ENCODE assay signal across 19 cellular contexts in the genomic region with DNA sequence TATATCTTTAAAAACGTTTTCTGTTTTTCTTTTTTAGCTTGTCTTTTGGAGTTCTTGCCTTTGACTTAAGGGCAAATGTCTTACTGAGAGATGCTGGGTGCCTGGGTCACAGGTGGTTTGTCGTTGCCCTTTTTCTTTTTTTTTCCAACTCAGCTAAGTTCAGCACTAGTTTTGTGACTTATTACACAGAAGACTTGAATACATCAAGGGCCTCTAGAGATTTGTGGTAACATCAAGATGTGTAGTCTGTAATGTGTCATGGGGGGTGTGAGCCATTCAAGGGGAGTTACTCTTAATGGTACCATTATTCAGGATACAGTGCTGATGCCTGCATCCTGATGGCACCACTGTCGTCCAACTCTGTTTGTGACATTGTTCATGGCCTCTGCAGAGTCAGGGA.
DNase-seq lines count a peak whose midpoint lies in the region; ATAC-seq and TF ChIP-seq lines count a peak whose summit lies in the region.
"Had no signal": no experiment of that assay in that cellular context is flagged by ENCODE, and none has a peak within 500 bp of the region (broad histone marks: within the 10 kb centered on the region; RNA-seq: fewer than 3 reads in every experiment).

No MANE protein-coding gene starts in this region.

- H3K9me3 ChIP-seq in colonic mucosa, result no peaks in the 10 kb centered on the region
- H3K9me3 ChIP-seq: prostate gland had no signal

- H3K27ac Mint-ChIP-seq in activated T-cell treated with anti-CD3 and anti-CD28 coated beads, Interleukin-2, amount 50 U/mL, for 72 hours, result no peak overlapping the region
- H3K27ac Mint-ChIP-seq in activated naive CD8-positive, alpha-beta T cell treated with anti-CD3 and anti-CD28 coated beads, Interleukin-2, amount 10 ng/mL, durations not matched to agents 7 days and 5 days, result peak overlapping the region; percentile 73
- H3K27ac Mint-ChIP-seq: H9; memory B cell; natural killer cell treated with Interleukin-12 subunit alpha and Interleukin-12 subunit beta and Interleukin-15 and Interleukin-18, amount 100 ng/mL, for 72 hours had no signal

- H3K27me3 Mint-ChIP-seq in activated T-cell treated with anti-CD3 and anti-CD28 coated beads, Interleukin-2, amount 50 U/mL, for 72 hours (ENCODE audit: low read depth), result no peaks in the 10 kb centered on the region
- no peaks in the 10 kb centered on the region for H3K27me3 Mint-ChIP-seq in activated naive CD8-positive, alpha-beta T cell treated with anti-CD3 and anti-CD28 coated beads, Interleukin-2, amount 10 ng/mL, durations not matched to agents 7 days and 5 days
- H3K27me3 Mint-ChIP-seq: natural killer cell treated with Interleukin-12 subunit alpha and Interleukin-12 subunit beta and Interleukin-15 and Interleukin-18, amount 100 ng/mL, for 72 hours had no signal

- peak; percentile 12 to 21 for DNase-seq in activated T-cell treated with anti-CD3 and anti-CD28 coated beads, Interleukin-2, amount 50 U/mL, for 72 hours
- no peak for DNase-seq in activated T-cell treated with anti-CD3 and anti-CD28 coated beads, Interleukin-2, amount 50 U/mL, for 1 hour
- DNase-seq in NCI-H69 (lab: John Stamatoyannopoulos, UW) (peak; percentile 44), NCI-H510A treated with DMSO at 0.1 percent for 48 hours (lab: John Stamatoyannopoulos, UW) (no peak), colonic mucosa (no peak)
- no peak for DNase-seq in activated naive CD8-positive, alpha-beta T cell treated with anti-CD3 and anti-CD28 coated beads, Interleukin-2, amount 10 ng/mL, durations not matched to agents 7 days and 5 days
- no peak for DNase-seq in stimulated activated naive CD8-positive, alpha-beta T cell treated with anti-CD3 and anti-CD28 coated beads, Interleukin-15, Interleukin-2, amounts not matched to agents 100 U/mL and 50 U/mL, for 24 hours
- DNase-seq: aorta; cerebellar nuclear complex; effector memory CD4-positive, alpha-beta T cell; EL; H9; KG1; NCI-H1417; NCI-H2171 treated with DMSO at 0.1 percent for 48 hours had no signal

- POLR2A ChIA-PET in activated naive CD8-positive, alpha-beta T cell treated with anti-CD3 and anti-CD28 coated beads, Interleukin-2, amount 10 ng/mL, durations not matched to agents 7 days and 5 days (lab: Charles Lee), result interaction anchor here (1.8 kb wide), 1 partner anchor 9 kb away, joined by 6 read pairs; no protein-coding TSS in a partner anchor

- no peak overlapping the region for H3K9ac ChIP-seq in colonic mucosa (ENCODE audit: low read depth in 2 of 2, low read length in 2 of 2)

- no peak overlapping the region for H3K4me3 ChIP-seq in colonic mucosa
- H3K4me3 ChIP-seq: prostate gland had no signal

- H3K4me3 Mint-ChIP-seq in activated T-cell treated with anti-CD3 and anti-CD28 coated beads, Interleukin-2, amount 50 U/mL, for 72 hours, result peak overlapping the region; percentile 50 to 77
- H3K4me3 Mint-ChIP-seq in activated naive CD8-positive, alpha-beta T cell treated with anti-CD3 and anti-CD28 coated beads, Interleukin-2, amount 10 ng/mL, durations not matched to agents 7 days and 5 days, result peak overlapping the region; percentile 47
- H3K4me3 Mint-ChIP-seq: H9, memory B cell had no signal

- peak; percentile 66 to 79 for ATAC-seq in activated T-cell treated with anti-CD3 and anti-CD28 coated beads, Interleukin-2, amount 50 U/mL, for 72 hours (replicated peaks in 1 of 2)
- ATAC-seq in activated naive CD8-positive, alpha-beta T cell treated with anti-CD3 and anti-CD28 coated beads, Interleukin-2, amount 10 ng/mL, durations not matched to agents 7 days and 5 days (ENCODE audit: low read depth), result peak; percentile 17
- peak; percentile 82 for ATAC-seq in stimulated activated naive CD8-positive, alpha-beta T cell treated with anti-CD3 and anti-CD28 coated beads, Interleukin-15, Interleukin-2, amounts not matched to agents 100 U/mL and 50 U/mL, for 24 hours
- ATAC-seq in HG03139 (IDR thresholded peaks at IDR 0.05; ENCODE audit: unreplicated experiment), result no peak
- ATAC-seq: natural killer cell treated with Interleukin-12 subunit alpha and Interleukin-12 subunit beta and Interleukin-15 and Interleukin-18, amount 100 ng/mL, for 72 hours had no signal

- no peaks in the 10 kb centered on the region for H3K4me1 ChIP-seq in colonic mucosa
- H3K4me1 ChIP-seq: prostate gland had no signal

- H3K36me3 ChIP-seq in colonic mucosa, result no peaks in the 10 kb centered on the region
- H3K36me3 ChIP-seq: prostate gland had no signal

- peaks cover 8 to 22% of the 10 kb centered on the region in 2 donors for H3K36me3 Mint-ChIP-seq in activated T-cell treated with anti-CD3 and anti-CD28 coated beads, Interleukin-2, amount 50 U/mL, for 72 hours (ENCODE audit: insufficient read depth in 2 of 2)
- H3K36me3 Mint-ChIP-seq in activated naive CD8-positive, alpha-beta T cell treated with anti-CD3 and anti-CD28 coated beads, Interleukin-2, amount 10 ng/mL, durations not matched to agents 7 days and 5 days, result peaks cover 42% of the 10 kb centered on the region
- H3K36me3 Mint-ChIP-seq: natural killer cell treated with Interleukin-12 subunit alpha and Interleukin-12 subunit beta and Interleukin-15 and Interleukin-18, amount 100 ng/mL, for 72 hours had no signal

- H3K4me1 Mint-ChIP-seq in activated T-cell treated with anti-CD3 and anti-CD28 coated beads, Interleukin-2, amount 50 U/mL, for 72 hours (ENCODE audit: low read depth), result peaks cover 91% of the 10 kb centered on the region
- H3K4me1 Mint-ChIP-seq in activated naive CD8-positive, alpha-beta T cell treated with anti-CD3 and anti-CD28 coated beads, Interleukin-2, amount 10 ng/mL, durations not matched to agents 7 days and 5 days, result peaks cover 56% of the 10 kb centered on the region
- H3K4me1 Mint-ChIP-seq: memory B cell had no signal

- peaks cover 0 to 4% of the 10 kb centered on the region in 2 donors for H3K9me3 Mint-ChIP-seq in activated T-cell treated with anti-CD3 and anti-CD28 coated beads, Interleukin-2, amount 50 U/mL, for 72 hours
- peaks cover 11% of the 10 kb centered on the region for H3K9me3 Mint-ChIP-seq in activated naive CD8-positive, alpha-beta T cell treated with anti-CD3 and anti-CD28 coated beads, Interleukin-2, amount 10 ng/mL, durations not matched to agents 7 days and 5 days
- H3K9me3 Mint-ChIP-seq: H9 had no signal

- intact Hi-C loops in colonic mucosa (cut with DNase I), result no loop called here

- no peak overlapping the region for H3K27ac ChIP-seq in colonic mucosa
- H3K27ac ChIP-seq: prostate gland had no signal

- no peak for TF ChIP-seq CTCF in colonic mucosa (IDR thresholded peaks at IDR 0.05)

- no peaks in the 10 kb centered on the region for H3K27me3 ChIP-seq in colonic mucosa

Comparison
In these comparisons a context has a peak if more than half of its experiments do, and no peak if none do; other contexts are left out.
1. DNase-seq: peak in activated T-cell treated with anti-CD3 and anti-CD28 coated beads, Interleukin-2, amount 50 U/mL, for 72 hours (2 of 2) and NCI-H69 (single experiment); none in activated T-cell treated with anti-CD3 and anti-CD28 coated beads, Interleukin-2, amount 50 U/mL, for 1 hour (single experiment), activated naive CD8-positive, alpha-beta T cell treated with anti-CD3 and anti-CD28 coated beads, Interleukin-2, amount 10 ng/mL, durations not matched to agents 7 days and 5 days (single experiment), stimulated activated naive CD8-positive, alpha-beta T cell treated with anti-CD3 and anti-CD28 coated beads, Interleukin-15, Interleukin-2, amounts not matched to agents 100 U/mL and 50 U/mL, for 24 hours (single experiment), NCI-H510A treated with DMSO at 0.1 percent for 48 hours (single experiment) and colonic mucosa (single experiment).